Comparison of ENCODE assay signal across 8 cellular contexts in the genomic region with DNA sequence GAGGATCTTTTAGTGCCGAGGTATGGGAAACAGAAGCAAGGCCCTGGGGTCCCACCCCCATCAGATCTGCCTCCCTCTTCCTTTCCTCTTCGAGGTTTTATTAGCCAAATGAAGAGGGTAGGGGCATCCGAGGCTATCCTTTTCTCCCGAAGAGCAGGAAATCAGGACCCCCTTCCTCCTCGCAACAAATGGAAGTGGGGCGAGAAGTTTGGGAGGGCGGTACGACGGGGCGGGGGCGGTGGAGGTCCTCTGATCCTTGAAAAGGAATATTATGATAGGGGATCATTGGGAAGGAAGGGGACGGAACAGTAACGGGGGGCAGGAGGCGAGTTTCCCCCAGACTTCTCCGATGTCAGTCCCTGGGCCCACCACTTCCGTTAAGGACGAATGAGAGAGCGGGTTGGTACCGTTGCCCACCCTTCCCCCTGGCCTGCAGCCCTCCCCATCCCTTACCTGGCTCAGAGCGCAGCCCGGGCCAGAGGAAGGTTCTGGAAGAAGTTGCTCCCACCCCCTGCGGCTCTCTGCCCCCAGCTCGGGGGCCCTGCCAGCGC. TPM values are rescaled to one million over a fixed set of nuclear protein-coding genes. Genes with fewer than 3 reads are reported as not detected.
A peak's percentile ranks its signal among the peaks of the same experiment; 100 is the strongest.
DNase-seq lines count a peak whose midpoint lies in the region; ATAC-seq, FAIRE-seq and TF ChIP-seq lines count a peak whose summit lies in the region.

No MANE protein-coding gene starts in this region.

- H3K4me1 ChIP-seq in keratinocyte (ENCODE audit: control insufficient read depth, extremely low read depth, insufficient read depth, low read length): peaks cover 6% of the 10 kb centered on the region
- H3K4me1 ChIP-seq in suprapubic skin: peaks cover 42% of the 10 kb centered on the region
- H3K4me1 ChIP-seq in small intestine (ENCODE audit: control insufficient read depth in 2 of 2, insufficient read depth in 1 of 2, low read depth in 1 of 2, low read length in 1 of 2): peaks cover 0 to 2% of the 10 kb centered on the region in 2 donors

- POLR2A ChIA-PET in activated CD4-positive, alpha-beta memory T cell treated with anti-CD3 and anti-CD28 coated beads for 36 hours (lab: Charles Lee): interaction anchor here (1.0 to 3.8 kb wide), 2 partner anchors 14 to 131 kb away, joined by 3 to 24 read pairs; no protein-coding TSS in a partner anchor

- no peak for DNase-seq in activated CD4-positive, alpha-beta T cell treated with anti-CD3 and anti-CD28 coated beads, Interleukin-2, amount 10 ng/mL, durations not matched to agents 24 days and 14 days
- DNase-seq in activated CD4-positive, alpha-beta T cell treated with anti-CD3 and anti-CD28 coated beads, Interleukin-2, amount 50 U/mL, for 48 hours: no peak
- DNase-seq in activated CD4-positive, alpha-beta memory T cell treated with anti-CD3 and anti-CD28 coated beads for 36 hours: no peak
- no peak for DNase-seq in keratinocyte (ENCODE audit: low read depth, low spot score)
- DNase-seq in suprapubic skin (ENCODE audit: low spot score in 2 of 2): no peak
- DNase-seq in small intestine: no peak
- no peak for DNase-seq in left colon

- no peak for TF ChIP-seq EP300 in suprapubic skin (IDR thresholded peaks at IDR 0.05)

- WGBS in suprapubic skin: 3% methylated on average over 17 of the region's 24 CpGs
- 3 to 5% (median 5%) methylated on average over 20 to 24 of the region's 24 CpGs for WGBS in small intestine, 3 donors

- H3K9me3 ChIP-seq in keratinocyte (ENCODE audit: control insufficient read depth, low read depth, low read length) (no peaks in the 10 kb centered on the region), suprapubic skin (no peaks in the 10 kb centered on the region), small intestine (ENCODE audit: control insufficient read depth, low read depth) (no peaks in the 10 kb centered on the region)

- H3K36me3 ChIP-seq in keratinocyte (ENCODE audit: control insufficient read depth in 2 of 2, extremely low read depth in 1 of 2, insufficient read depth in 2 of 2, low read length in 2 of 2): no peaks in the 10 kb centered on the region
- H3K36me3 ChIP-seq in suprapubic skin: no peaks in the 10 kb centered on the region
- no peaks in the 10 kb centered on the region for H3K36me3 ChIP-seq in small intestine (ENCODE audit: control insufficient read depth in 2 of 2, insufficient read depth in 2 of 2, low read length in 2 of 2)

- H3K4me3 Mint-ChIP-seq in activated CD4-positive, alpha-beta T cell treated with anti-CD3 and anti-CD28 coated beads, Interleukin-2, amount 10 ng/mL, durations not matched to agents 24 days and 14 days: peak overlapping the region; percentile 61
- peak overlapping the region; percentile 45 for H3K4me3 Mint-ChIP-seq in activated CD4-positive, alpha-beta memory T cell treated with anti-CD3 and anti-CD28 coated beads for 36 hours

- no peak overlapping the region for H3K9ac ChIP-seq in keratinocyte (ENCODE audit: control insufficient read depth, extremely low read depth, insufficient read depth, low read length)

- dilution Hi-C loops in keratinocyte (cut with MboI; ENCODE audit: extremely low pct_ligation_motif_present, low sequenced_read_pairs): no loop called here

- peaks cover 4% of the 10 kb centered on the region for H3K36me3 Mint-ChIP-seq in activated CD4-positive, alpha-beta T cell treated with anti-CD3 and anti-CD28 coated beads, Interleukin-2, amount 10 ng/mL, durations not matched to agents 24 days and 14 days (ENCODE audit: low read depth)
- H3K36me3 Mint-ChIP-seq in activated CD4-positive, alpha-beta memory T cell treated with anti-CD3 and anti-CD28 coated beads for 36 hours: no peaks in the 10 kb centered on the region

- no peak for TF ChIP-seq POLR2A in suprapubic skin (IDR thresholded peaks at IDR 0.05)

- peaks cover 13% of the 10 kb centered on the region for H3K27me3 Mint-ChIP-seq in activated CD4-positive, alpha-beta T cell treated with anti-CD3 and anti-CD28 coated beads, Interleukin-2, amount 10 ng/mL, durations not matched to agents 24 days and 14 days
- H3K27me3 Mint-ChIP-seq in activated CD4-positive, alpha-beta memory T cell treated with anti-CD3 and anti-CD28 coated beads for 36 hours: peaks cover 8% of the 10 kb centered on the region

- H2AFZ ChIP-seq in keratinocyte (ENCODE audit: control insufficient read depth, low read length): no peak overlapping the region

- H4K20me1 ChIP-seq in keratinocyte (ENCODE audit: control insufficient read depth, extremely low read depth, insufficient read depth, low read length): no peaks in the 10 kb centered on the region

- peak overlapping the region; percentile 80 for H3K4me2 ChIP-seq in keratinocyte (ENCODE audit: control insufficient read depth, extremely low read depth, insufficient read depth, low read depth, low read length)

- H3K27ac ChIP-seq in keratinocyte (ENCODE audit: control insufficient read depth, insufficient read depth, low read length): no peak overlapping the region
- H3K27ac ChIP-seq in suprapubic skin: no peak overlapping the region
- no peak overlapping the region for H3K27ac ChIP-seq in small intestine (ENCODE audit: low read depth in 1 of 2, low read length in 1 of 2)

- no peaks in the 10 kb centered on the region for H3K9me3 Mint-ChIP-seq in activated CD4-positive, alpha-beta T cell treated with anti-CD3 and anti-CD28 coated beads, Interleukin-2, amount 10 ng/mL, durations not matched to agents 24 days and 14 days
- H3K9me3 Mint-ChIP-seq in activated CD4-positive, alpha-beta memory T cell treated with anti-CD3 and anti-CD28 coated beads for 36 hours: no peaks in the 10 kb centered on the region

- no peaks in the 10 kb centered on the region for H3K79me2 ChIP-seq in keratinocyte (ENCODE audit: control insufficient read depth, insufficient read depth, low read length)

- H3K27me3 ChIP-seq in keratinocyte (ENCODE audit: control insufficient read depth, extremely low read depth, insufficient read depth, low read length): peaks cover 59% of the 10 kb centered on the region
- peaks cover 43% of the 10 kb centered on the region for H3K27me3 ChIP-seq in suprapubic skin
- peaks cover 6 to 13% of the 10 kb centered on the region in 2 donors for H3K27me3 ChIP-seq in small intestine (ENCODE audit: control insufficient read depth in 2 of 2, insufficient read depth in 2 of 2, low read length in 2 of 2)

- H3K27ac Mint-ChIP-seq in activated CD4-positive, alpha-beta T cell treated with anti-CD3 and anti-CD28 coated beads, Interleukin-2, amount 10 ng/mL, durations not matched to agents 24 days and 14 days: no peak overlapping the region
- no peak overlapping the region for H3K27ac Mint-ChIP-seq in activated CD4-positive, alpha-beta memory T cell treated with anti-CD3 and anti-CD28 coated beads for 36 hours

- TF ChIP-seq CTCF in keratinocyte (optimal IDR thresholded peaks at IDR 0.05 in 1 of 3, IDR thresholded peaks at IDR 0.05 in 1 of 3, conservative IDR thresholded peaks at IDR 0.05 in 1 of 3; ENCODE audit: extremely low read depth in 1 of 3, insufficient read depth in 2 of 3, low read length in 3 of 3): no peak
- no peak for TF ChIP-seq CTCF in suprapubic skin (IDR thresholded peaks at IDR 0.05)

- FAIRE-seq in keratinocyte (lab: Jason Lieb, UNC) (no peak), small intestine (lab: Jason Lieb, UNC) (no peak)

- ATAC-seq in HG03565 (IDR thresholded peaks at IDR 0.05; ENCODE audit: unreplicated experiment) (no peak), left colon (no peak)

- H3K9me1 ChIP-seq in keratinocyte (ENCODE audit: control insufficient read depth, extremely low read depth, insufficient read depth, low read length): no peaks in the 10 kb centered on the region

- CTCF ChIA-PET in activated CD4-positive, alpha-beta memory T cell treated with anti-CD3 and anti-CD28 coated beads for 36 hours (lab: Charles Lee): interaction anchor here (0.6 to 4.1 kb wide), 6 partner anchors 17 to 139 kb away, joined by 3 to 28 read pairs (median 4); no protein-coding TSS in a partner anchor

- no peak overlapping the region for H3K4me3 ChIP-seq in keratinocyte (ENCODE audit: control insufficient read depth in 2 of 3, extremely low read depth in 1 of 3, insufficient read depth in 2 of 3, low read depth in 1 of 3, low read length in 3 of 3)
- H3K4me3 ChIP-seq in suprapubic skin: peak overlapping the region; percentile 53
- H3K4me3 ChIP-seq in small intestine (ENCODE audit: low read depth in 1 of 2, low read length in 2 of 2): peak overlapping the region in 1 of 2 donors; percentile 52

- intact Hi-C loops in activated CD4-positive, alpha-beta T cell treated with anti-CD3 and anti-CD28 coated beads, Interleukin-2, amount 10 ng/mL, durations not matched to agents 24 days and 14 days (cut with micrococcal nuclease): loop anchor here (5.0 kb wide), 2 partner anchors 42 to 137 kb away; no protein-coding TSS in a partner anchor
- intact Hi-C loops in activated CD4-positive, alpha-beta memory T cell treated with anti-CD3 and anti-CD28 coated beads for 36 hours (cut with micrococcal nuclease): no loop called here
- intact Hi-C loops in left colon (cut with DNase I, micrococcal nuclease): no loop called here

- H3K4me1 Mint-ChIP-seq in activated CD4-positive, alpha-beta T cell treated with anti-CD3 and anti-CD28 coated beads, Interleukin-2, amount 10 ng/mL, durations not matched to agents 24 days and 14 days: peaks cover 44% of the 10 kb centered on the region
- H3K4me1 Mint-ChIP-seq in activated CD4-positive, alpha-beta memory T cell treated with anti-CD3 and anti-CD28 coated beads for 36 hours (ENCODE audit: low read depth): peaks cover 48% of the 10 kb centered on the region

RNA-seq across cellular contexts. Expression of gene FOXJ1, which starts 0.3 kb away (rescaled TPM):
- total RNA-seq in activated CD4-positive, alpha-beta T cell treated with anti-CD3 and anti-CD28 coated beads, Interleukin-2, amount 10 ng/mL, durations not matched to agents 24 days and 14 days: 0.07 and 0.35 TPM in 2 replicates
- total RNA-seq in activated CD4-positive, alpha-beta memory T cell treated with anti-CD3 and anti-CD28 coated beads for 36 hours: under 1 TPM; 0.22 to 0.29 TPM
- polyA plus RNA-seq in keratinocyte: 0.01 to 0.03 TPM (median 0.02 TPM) in 3 replicates
- polyA plus RNA-seq in keratinocyte (2011; ENCODE audit: low read depth): not detected
- polyA plus RNA-seq in keratinocyte (2011; cell fraction: cytosol; rRNA removed): not detected in 2 replicates
- not detected in 2 replicates for polyA plus RNA-seq in keratinocyte (2011; cell fraction: nucleus; rRNA removed)
- 0.03 TPM in 1 of 2 replicates, not detected in the other for polyA plus RNA-seq in keratinocyte (2012; ENCODE audit: low replicate concordance)
- not detected in 3 replicates for polyA minus RNA-seq in keratinocyte
- not detected for polyA minus RNA-seq in keratinocyte (2011; cell fraction: cytosol; rRNA and poly(A)+ RNA removed)
- polyA minus RNA-seq in keratinocyte (2011; cell fraction: nucleus; rRNA and poly(A)+ RNA removed): not detected in 2 replicates
- total RNA-seq in suprapubic skin: 1 to 10 TPM; 2.1 to 3.6 (median 2.9) TPM
- polyA plus RNA-seq in small intestine: under 1 TPM in 2 of 3 donors, not detected in 1; 0.22 to 0.63 TPM
- total RNA-seq in left colon: 1 to 10 TPM; 1.6 to 2.8 TPM

RNA-seq across cellular contexts. Expression of gene EXOC7, which starts 37.1 kb away (rescaled TPM):
- total RNA-seq in activated CD4-positive, alpha-beta T cell treated with anti-CD3 and anti-CD28 coated beads, Interleukin-2, amount 10 ng/mL, durations not matched to agents 24 days and 14 days: 104 and 108 TPM in 2 replicates
- 10 to 100 TPM; 63.3 to 66.0 TPM for total RNA-seq in activated CD4-positive, alpha-beta memory T cell treated with anti-CD3 and anti-CD28 coated beads for 36 hours
- polyA plus RNA-seq in keratinocyte (60.6 to 90.9 TPM (median 61.0 TPM) in 3 replicates), small intestine (10 to 100 TPM; 47.3 to 51.7 (median 47.7) TPM)
- 46.9 TPM for polyA plus RNA-seq in keratinocyte (2011; ENCODE audit: low read depth)
- 51.9 and 61.5 TPM in 2 replicates for polyA plus RNA-seq in keratinocyte (2011; cell fraction: cytosol; rRNA removed)
- 105 and 135 TPM in 2 replicates for polyA plus RNA-seq in keratinocyte (2011; cell fraction: nucleus; rRNA removed)
- polyA plus RNA-seq in keratinocyte (2012; ENCODE audit: low replicate concordance): 44.4 and 69.8 TPM in 2 replicates
- 108 to 188 TPM (median 120 TPM) in 3 replicates for polyA minus RNA-seq in keratinocyte
- polyA minus RNA-seq in keratinocyte (2011; cell fraction: cytosol; rRNA and poly(A)+ RNA removed): 93.4 TPM
- 63.0 and 91.8 TPM in 2 replicates for polyA minus RNA-seq in keratinocyte (2011; cell fraction: nucleus; rRNA and poly(A)+ RNA removed)
- total RNA-seq in suprapubic skin (100 to 1,000 TPM in 1 of 4 donors, 10 to 100 TPM in 3; 67.4 to 108 (median 78.6) TPM), left colon (100 to 1,000 TPM; 100 to 102 TPM)
